Comparison of ENCODE assay signal across 24 cellular contexts in genomic region chr17:61784510-61784909, GRCh38.
DNase-seq lines count a peak whose midpoint lies in the region; ATAC-seq and TF ChIP-seq lines count a peak whose summit lies in the region.
"Had no signal": no experiment of that assay in that cellular context is flagged by ENCODE, and none has a peak within 500 bp of the region (broad histone marks: within the 10 kb centered on the region; RNA-seq: fewer than 3 reads in every experiment).

No MANE protein-coding gene starts in this region.

- no peak overlapping the region for H3K27ac ChIP-seq in colonic mucosa
- H3K27ac ChIP-seq: thyroid gland had no signal

- ATAC-seq in GM19351 (IDR thresholded peaks at IDR 0.05; ENCODE audit: unreplicated experiment) (peak; percentile 42), HG02885 (IDR thresholded peaks at IDR 0.05; ENCODE audit: poor library complexity, unreplicated experiment) (peak; percentile 42), activated B cell treated with CpG ODN at 0.5 μM for 24 hours (ENCODE audit: low read depth) (peak; percentile 25), sciatic nerve (no peak), HG03442 (IDR thresholded peaks at IDR 0.05; ENCODE audit: unreplicated experiment) (no peak)
- ATAC-seq: activated T-cell treated with anti-CD3 and anti-CD28 coated beads, Interleukin-2, amount 50 U/mL, for 4 hours; HepG2 had no signal

- H3K9ac ChIP-seq in colonic mucosa (ENCODE audit: low read depth in 2 of 2, low read length in 2 of 2): no peak overlapping the region

- H3K4me3 ChIP-seq in GM12865 (ENCODE audit: low read depth, low read length) (no peak overlapping the region), colonic mucosa (no peak overlapping the region)
- H3K4me3 ChIP-seq: smooth muscle cell, thyroid gland had no signal

- H3K4me1 Mint-ChIP-seq in activated B cell treated with CpG ODN at 0.5 μM for 24 hours: peaks cover 35% of the 10 kb centered on the region

- H3K27me3 ChIP-seq in colonic mucosa: no peaks in the 10 kb centered on the region
- H3K27me3 ChIP-seq: BE2C, thyroid gland had no signal

- H3K36me3 ChIP-seq in colonic mucosa: no peaks in the 10 kb centered on the region
- H3K36me3 ChIP-seq: BE2C, thyroid gland had no signal

- H3K4me3 Mint-ChIP-seq in activated B cell treated with CpG ODN at 0.5 μM for 24 hours: peak overlapping the region; percentile 52
- H3K4me3 Mint-ChIP-seq: activated naive CD4-positive, alpha-beta T cell treated with anti-CD3 and anti-CD28 coated beads for 36 hours; activated T-cell treated with anti-CD3 and anti-CD28 coated beads, Interleukin-2, amount 50 U/mL, for 4 hours had no signal

- POLR2A ChIA-PET in activated B cell treated with CpG ODN at 0.5 μM for 24 hours (lab: Charles Lee): no interaction called here

- no peak for TF ChIP-seq CTCF in GM12865 (IDR thresholded peaks at IDR 0.05; ENCODE audit: insufficient read depth, low read depth, low read length, missing control alignments)
- TF ChIP-seq CTCF in activated B cell treated with CpG ODN at 0.5 μM for 24 hours (IDR thresholded peaks at IDR 0.05): no peak
- no peak for TF ChIP-seq CTCF in colonic mucosa (IDR thresholded peaks at IDR 0.05)

- no peaks in the 10 kb centered on the region for H3K9me3 Mint-ChIP-seq in activated B cell treated with CpG ODN at 0.5 μM for 24 hours
- H3K9me3 Mint-ChIP-seq: activated naive CD4-positive, alpha-beta T cell treated with anti-CD3 and anti-CD28 coated beads for 36 hours; activated T-cell treated with anti-CD3 and anti-CD28 coated beads, Interleukin-2, amount 50 U/mL, for 4 hours had no signal

- no peaks in the 10 kb centered on the region for H3K27me3 Mint-ChIP-seq in activated B cell treated with CpG ODN at 0.5 μM for 24 hours

- DNase-seq in GM12865 (ENCODE audit: low read depth) (peak; percentile 30), activated B cell treated with CpG ODN at 0.5 μM for 24 hours (no peak), sciatic nerve (ENCODE audit: low spot score) (no peak), NCI-H1092 (lab: John Stamatoyannopoulos, UW) (no peak), colonic mucosa (no peak)
- DNase-seq: activated CD8-positive, alpha-beta memory T cell treated with anti-CD3 and anti-CD28 coated beads for 24 hours; activated naive CD4-positive, alpha-beta T cell treated with anti-CD3 and anti-CD28 coated beads for 36 hours; activated T-cell treated with anti-CD3 and anti-CD28 coated beads, Interleukin-2, amount 50 U/mL, for 4 hours; amniotic stem cell; BE2C; COR-L47; DMS79 treated with DMSO at 0.1 percent for 48 hours; glutamatergic neuron; NCI-H1092 treated with DMSO at 0.1 percent for 48 hours; NCI-H2081; NCI-H446 treated with DMSO at 0.1 percent for 48 hours; SHP77 treated with DMSO at 0.1 percent for 48 hours; stimulated activated naive CD4-positive, alpha-beta T cell; thyroid gland had no signal

- H3K36me3 Mint-ChIP-seq in activated B cell treated with CpG ODN at 0.5 μM for 24 hours (ENCODE audit: low read depth): no peaks in the 10 kb centered on the region

- H3K9me3 ChIP-seq in colonic mucosa: no peaks in the 10 kb centered on the region
- H3K9me3 ChIP-seq: BE2C, thyroid gland had no signal

- H3K27ac Mint-ChIP-seq in activated B cell treated with CpG ODN at 0.5 μM for 24 hours: peak overlapping the region; percentile 68
- H3K27ac Mint-ChIP-seq: activated naive CD4-positive, alpha-beta T cell treated with anti-CD3 and anti-CD28 coated beads for 36 hours had no signal

- intact Hi-C loops in activated B cell treated with CpG ODN at 0.5 μM for 24 hours (cut with micrococcal nuclease): no loop called here
- intact Hi-C loops in sciatic nerve (cut with DNase I): no loop called here
- intact Hi-C loops in colonic mucosa (cut with DNase I): no loop called here

- no peaks in the 10 kb centered on the region for H3K4me1 ChIP-seq in colonic mucosa
- H3K4me1 ChIP-seq: thyroid gland had no signal

- CTCF ChIA-PET in activated B cell treated with CpG ODN at 0.5 μM for 24 hours (lab: Charles Lee): no interaction called here

Comparison
In these comparisons a context has a peak if more than half of its experiments do, and no peak if none do; other contexts are left out.
1. ATAC-seq: peak in GM19351 (single experiment), HG02885 (single experiment) and activated B cell treated with CpG ODN at 0.5 μM for 24 hours (single experiment); none in sciatic nerve (single experiment) and HG03442 (single experiment).